In genomic region chr6:6695711-6696048, GRCh38 we compare ENCODE assay signal across 16 cellular contexts.
DNase-seq lines count a peak whose midpoint lies in the region; ATAC-seq, FAIRE-seq and TF ChIP-seq lines count a peak whose summit lies in the region.
"Had no signal": no experiment of that assay in that cellular context is flagged by ENCODE, and none has a peak within 500 bp of the region (broad histone marks: within the 10 kb centered on the region; RNA-seq: fewer than 3 reads in every experiment).

No MANE protein-coding gene starts in this region.

- TF ChIP-seq CTCF in lung (IDR thresholded peaks at IDR 0.05; ENCODE audit: control extremely low read depth, extremely low read depth) = no peak
- TF ChIP-seq CTCF in transverse colon (IDR thresholded peaks at IDR 0.05) = no peak
- TF ChIP-seq CTCF in BE2C (IDR thresholded peaks at IDR 0.05; ENCODE audit: low read depth, low read length) = no peak

- peaks cover 0 to 3% of the 10 kb centered on the region in 2 donors for H3K9me3 ChIP-seq in lung (ENCODE audit: control insufficient read depth in 2 of 2, insufficient read depth in 1 of 2, low read length in 1 of 2)
- no peaks in the 10 kb centered on the region for H3K9me3 ChIP-seq in transverse colon
- H3K9me3 ChIP-seq in BE2C = no peaks in the 10 kb centered on the region
- H3K9me3 ChIP-seq: body of pancreas, mucosa of descending colon, SJSA1 had no signal

- peak overlapping the region; percentile 41 for H3K27ac Mint-ChIP-seq in activated CD4-positive, alpha-beta T cell treated with anti-CD3 and anti-CD28 coated beads, Interleukin-2, amount 10 ng/mL, durations not matched to agents 7 days and 5 days
- peak overlapping the region; percentile 88 for H3K27ac Mint-ChIP-seq in dendritic cell treated with granulocyte-macrophage colony-stimulating factor and Interleukin-4, amounts not matched to agents 40 ng/mL and 50 ng/mL, for 4 days
- H3K27ac Mint-ChIP-seq: activated T-helper 1 cell treated with anti-CD3 and anti-CD28 coated beads, Interleukin-12 subunit alpha, Interleukin-12 subunit beta, Interleukin-2, Interleukin-4 antibody, amounts not matched to agents 30 ng/mL and 10 ng/mL and 1 ng/mL, durations not matched to agents 14 hours and 24 hours and 36 hours had no signal

- intact Hi-C loops in dendritic cell treated with granulocyte-macrophage colony-stimulating factor and Interleukin-4, amounts not matched to agents 40 ng/mL and 50 ng/mL, for 4 days (cut with micrococcal nuclease) = no loop called here
- intact Hi-C loops in transverse colon (cut with DNase I; ENCODE audit: low total_unique reads) = no loop called here

- DNase-seq in activated CD4-positive, alpha-beta T cell treated with anti-CD3 and anti-CD28 coated beads, Interleukin-2, amount 10 ng/mL, durations not matched to agents 7 days and 5 days = no peak
- no peak for DNase-seq in activated CD4-positive, alpha-beta T cell treated with anti-CD3 and anti-CD28 coated beads, Interleukin-2, amount 50 U/mL, for 4 hours
- DNase-seq in lung (ENCODE audit: low spot score) (no peak), transverse colon (no peak), BE2C (no peak), frontal cortex (ENCODE audit: low spot score in 2 of 2) (no peak), DMS79 treated with DMSO at 0.1 percent for 48 hours (lab: John Stamatoyannopoulos, UW) (no peak)
- DNase-seq: activated CD4-positive, CD25-positive, alpha-beta regulatory T cell had no signal

- peaks cover 9% of the 10 kb centered on the region for H3K27me3 Mint-ChIP-seq in activated CD4-positive, alpha-beta T cell treated with anti-CD3 and anti-CD28 coated beads, Interleukin-2, amount 10 ng/mL, durations not matched to agents 7 days and 5 days
- no peaks in the 10 kb centered on the region for H3K27me3 Mint-ChIP-seq in dendritic cell treated with granulocyte-macrophage colony-stimulating factor and Interleukin-4, amounts not matched to agents 40 ng/mL and 50 ng/mL, for 4 days

- no peak for FAIRE-seq in frontal cortex (lab: Jason Lieb, UNC)
- FAIRE-seq: endometrium, GM12878, H54 had no signal

- no peak overlapping the region for H3K4me3 ChIP-seq in lung
- H3K4me3 ChIP-seq in transverse colon = no peak overlapping the region
- H3K4me3 ChIP-seq in BE2C (ENCODE audit: low read depth, low read length) = no peak overlapping the region
- H3K4me3 ChIP-seq: body of pancreas, GM12878, mucosa of descending colon, SJSA1 had no signal

- H3K9me3 Mint-ChIP-seq in activated CD4-positive, alpha-beta T cell treated with anti-CD3 and anti-CD28 coated beads, Interleukin-2, amount 10 ng/mL, durations not matched to agents 7 days and 5 days = peaks cover 18% of the 10 kb centered on the region
- peaks cover 15% of the 10 kb centered on the region for H3K9me3 Mint-ChIP-seq in dendritic cell treated with granulocyte-macrophage colony-stimulating factor and Interleukin-4, amounts not matched to agents 40 ng/mL and 50 ng/mL, for 4 days

- H3K27ac ChIP-seq in lung (ENCODE audit: low read depth in 1 of 2, low read length in 1 of 2) (peak overlapping the region; percentile 38 to 92), transverse colon (peak overlapping the region; percentile 86 to 90 (median 88))
- H3K27ac ChIP-seq: body of pancreas, SJSA1 had no signal

- TF ChIP-seq EP300 in transverse colon (IDR thresholded peaks at IDR 0.05; ENCODE audit: low read depth) = no peak

- no peak overlapping the region for H3K4me3 Mint-ChIP-seq in activated CD4-positive, alpha-beta T cell treated with anti-CD3 and anti-CD28 coated beads, Interleukin-2, amount 10 ng/mL, durations not matched to agents 7 days and 5 days
- peak overlapping the region; percentile 52 for H3K4me3 Mint-ChIP-seq in dendritic cell treated with granulocyte-macrophage colony-stimulating factor and Interleukin-4, amounts not matched to agents 40 ng/mL and 50 ng/mL, for 4 days
- H3K4me3 Mint-ChIP-seq: activated T-helper 1 cell treated with anti-CD3 and anti-CD28 coated beads, Interleukin-12 subunit alpha, Interleukin-12 subunit beta, Interleukin-2, Interleukin-4 antibody, amounts not matched to agents 30 ng/mL and 10 ng/mL and 1 ng/mL, durations not matched to agents 14 hours and 24 hours and 36 hours had no signal

- ATAC-seq in lung (ENCODE audit: insufficient read depth, low FRiP score) = no peak
- ATAC-seq: body of pancreas, GM12878 had no signal

- peaks cover 13% of the 10 kb centered on the region for H3K36me3 Mint-ChIP-seq in activated CD4-positive, alpha-beta T cell treated with anti-CD3 and anti-CD28 coated beads, Interleukin-2, amount 10 ng/mL, durations not matched to agents 7 days and 5 days (ENCODE audit: low read depth)
- H3K36me3 Mint-ChIP-seq in dendritic cell treated with granulocyte-macrophage colony-stimulating factor and Interleukin-4, amounts not matched to agents 40 ng/mL and 50 ng/mL, for 4 days (ENCODE audit: low read depth) = peaks cover 73% of the 10 kb centered on the region

- POLR2A ChIA-PET in activated CD4-positive, alpha-beta T cell treated with anti-CD3 and anti-CD28 coated beads, Interleukin-2, amount 10 ng/mL, durations not matched to agents 7 days and 5 days (lab: Charles Lee) = no interaction called here

- no peak for TF ChIP-seq POLR2A in transverse colon (IDR thresholded peaks at IDR 0.05)

- no peaks in the 10 kb centered on the region for H3K27me3 ChIP-seq in lung (ENCODE audit: control insufficient read depth, insufficient read depth)
- H3K27me3 ChIP-seq in transverse colon = no peaks in the 10 kb centered on the region
- no peaks in the 10 kb centered on the region for H3K27me3 ChIP-seq in BE2C
- H3K27me3 ChIP-seq: body of pancreas, SJSA1 had no signal

- in situ Hi-C loops in transverse colon (cut with MboI; ENCODE audit: low pct_ligation_motif_present in 1 of 4, low pct_unique_long_range_greater_than_20kb in 1 of 4, low sequenced_read_pairs in 3 of 4) = loop anchor here in 1 of 4 donors (25.0 kb wide), 2 partner anchors 542 to 892 kb away; partner anchors contain the start of gene SNRNP48

- 19 to 34% methylated on average over 3 of the region's 3 CpGs for WGBS in lung, 2 donors
- 17 to 45% methylated on average over 3 of the region's 3 CpGs for whole genome bisulfite sequencing in transverse colon (ENCODE audit: low coverage in 1 of 2), 2 donors

- H3K4me1 ChIP-seq in lung (ENCODE audit: control insufficient read depth in 2 of 2, insufficient read depth in 2 of 2, low read length in 2 of 2) = peaks cover 17 to 28% of the 10 kb centered on the region in 2 donors
- H3K4me1 ChIP-seq in transverse colon = peaks cover 39 to 68% (median 57%) of the 10 kb centered on the region in 4 donors
- H3K4me1 ChIP-seq in BE2C = no peaks in the 10 kb centered on the region; the same call in 1 of the 2 replicates

- H3K4me1 Mint-ChIP-seq in activated CD4-positive, alpha-beta T cell treated with anti-CD3 and anti-CD28 coated beads, Interleukin-2, amount 10 ng/mL, durations not matched to agents 7 days and 5 days = peaks cover 43% of the 10 kb centered on the region
- peaks cover 74% of the 10 kb centered on the region for H3K4me1 Mint-ChIP-seq in dendritic cell treated with granulocyte-macrophage colony-stimulating factor and Interleukin-4, amounts not matched to agents 40 ng/mL and 50 ng/mL, for 4 days (ENCODE audit: low read depth)

- CTCF ChIA-PET in activated CD4-positive, alpha-beta T cell treated with anti-CD3 and anti-CD28 coated beads, Interleukin-2, amount 10 ng/mL, durations not matched to agents 7 days and 5 days (lab: Charles Lee) = interaction anchor here (0.8 kb wide), 1 partner anchor 442 kb away, joined by 3 read pairs; no protein-coding TSS in a partner anchor

- no peaks in the 10 kb centered on the region for H3K36me3 ChIP-seq in lung (ENCODE audit: control insufficient read depth in 2 of 2, insufficient read depth in 2 of 2, low read length in 2 of 2)
- H3K36me3 ChIP-seq in transverse colon = no peaks in the 10 kb centered on the region
- no peaks in the 10 kb centered on the region for H3K36me3 ChIP-seq in BE2C
- H3K36me3 ChIP-seq: SJSA1 had no signal
